19 cellular contexts compared by ENCODE assay signal in genomic region chr3:143807987-143808386, GRCh38. TPM values are rescaled to one million over a fixed set of nuclear protein-coding genes. Genes with fewer than 3 reads are reported as not detected.
A peak's percentile ranks its signal among the peaks of the same experiment; 100 is the strongest.
DNase-seq lines count a peak whose midpoint lies in the region; ATAC-seq, FAIRE-seq and TF ChIP-seq lines count a peak whose summit lies in the region.
"Had no signal": no experiment of that assay in that cellular context is flagged by ENCODE, and none has a peak within 500 bp of the region (broad histone marks: within the 10 kb centered on the region; RNA-seq: fewer than 3 reads in every experiment).

No MANE protein-coding gene starts in this region.

- H3K23ac ChIP-seq in trophoblast cell (ENCODE audit: low read length), result no peak overlapping the region

- H3K79me1 ChIP-seq in trophoblast cell (ENCODE audit: low read length), result no peaks in the 10 kb centered on the region

- TF ChIP-seq POLR2A in GM12878 (IDR thresholded peaks at IDR 0.05; ENCODE audit: low read depth, low read length), result no peak

- H3K4me2 ChIP-seq in GM12878 (ENCODE audit: control insufficient read depth, insufficient read depth) (no peak overlapping the region), trophoblast cell (ENCODE audit: low read length) (no peak overlapping the region)
- H3K4me2 ChIP-seq: A549 had no signal

- H2AFZ ChIP-seq in GM12878 (ENCODE audit: control insufficient read depth, low read depth, low read length) (no peak overlapping the region), trophoblast cell (ENCODE audit: insufficient read depth, low read length, poor library complexity) (no peak overlapping the region)

- H4K8ac ChIP-seq in trophoblast cell (ENCODE audit: low read depth, low read length), result no peak overlapping the region

- BruUV-seq in GM12878 (replicated peaks; lab: Mats Ljungman, UMichigan), result no TSS peak

- no peak overlapping the region for H3K14ac ChIP-seq in trophoblast cell (ENCODE audit: low read length)

- H2BK5ac ChIP-seq in trophoblast cell (ENCODE audit: low read depth, low read length, poor library complexity), result no peak overlapping the region

- H3K36me3 ChIP-seq in GM12878 (ENCODE audit: control insufficient read depth in 2 of 2, insufficient read depth in 2 of 2, low read length in 1 of 2), result no peaks in the 10 kb centered on the region
- H3K36me3 ChIP-seq in trophoblast cell (ENCODE audit: control insufficient read depth in 1 of 2, insufficient read depth in 2 of 2, low read length in 2 of 2), result no peaks in the 10 kb centered on the region

- intact Hi-C loops in activated CD4-positive, alpha-beta T cell treated with anti-CD3 and anti-CD28 coated beads for 36 hours (cut with DNase I, micrococcal nuclease), result no loop called here
- intact Hi-C loops in CD14-positive monocyte (cut with micrococcal nuclease) (no loop called here), GM12878 (cut with micrococcal nuclease; ENCODE audit: unreplicated experiment) (no loop called here)

- H3K4me3 ChIP-seq in GM12878 (no peak overlapping the region), trophoblast cell (ENCODE audit: low read depth, low read length) (no peak overlapping the region)
- H3K4me3 ChIP-seq: A549 had no signal

- WGBS in GM12878 (ENCODE audit: insufficient coverage, insufficient replicate concordance, low lambda C conversion rate, missing lambda C conversion rate), result 51% methylated on average over 4 of the region's 4 CpGs
- WGBS in trophoblast cell (ENCODE audit: extremely low coverage, insufficient coverage, insufficient read length), result no CpG with 5 or more reads among the region's 4 CpGs

- no peaks in the 10 kb centered on the region for H3K27me3 Mint-ChIP-seq in activated CD4-positive, alpha-beta T cell treated with anti-CD3 and anti-CD28 coated beads for 36 hours
- H3K27me3 Mint-ChIP-seq in CD14-positive monocyte (ENCODE audit: low read depth in 3 of 3), result peaks cover 0 to 1% (median 0%) of the 10 kb centered on the region in 3 donors
- H3K27me3 Mint-ChIP-seq: CD4-positive, alpha-beta memory T cell had no signal

- H4K20me1 ChIP-seq in GM12878 (ENCODE audit: control insufficient read depth, insufficient read depth), result no peaks in the 10 kb centered on the region

- in situ Hi-C loops in GM12878 (cut with MboI), result no loop called here

- POLR2A ChIA-PET in activated CD4-positive, alpha-beta T cell treated with anti-CD3 and anti-CD28 coated beads for 36 hours (lab: Charles Lee), result interaction anchor here (0.6 kb wide), 1 partner anchor 34 kb away, joined by 3 read pairs; no protein-coding TSS in a partner anchor
- POLR2A ChIA-PET in GM12878 (lab: Charles Lee), result no interaction called here

- SMC1A ChIA-PET in GM12878 (lab: Charles Lee; ENCODE audit: uncharacterized antibody, unreplicated experiment), result no interaction called here

- DNase-seq in activated CD4-positive, alpha-beta T cell treated with anti-CD3 and anti-CD28 coated beads for 36 hours, result no peak
- DNase-seq in activated CD4-positive, alpha-beta T cell treated with anti-CD3 and anti-CD28 coated beads, Interleukin-2, amount 50 U/mL, for 1 hour, result no peak
- DNase-seq in CD14-positive monocyte (ENCODE audit: low spot score) (no peak), GM12878 (ENCODE audit: low read depth, low spot score) (no peak), trophoblast cell (no peak)
- no peak for DNase-seq in central memory CD4-positive, alpha-beta T cell
- DNase-seq: AML-193; CD4-positive, alpha-beta memory T cell; DMS153; DMS79; GDM1; GOT3; H9 had no signal

- H3K79me2 ChIP-seq in GM12878 (ENCODE audit: control insufficient read depth, insufficient read depth, low read length) (no peaks in the 10 kb centered on the region), trophoblast cell (ENCODE audit: control insufficient read depth, insufficient read depth, low read length, poor library complexity) (no peaks in the 10 kb centered on the region)

- H3K4me1 Mint-ChIP-seq in activated CD4-positive, alpha-beta T cell treated with anti-CD3 and anti-CD28 coated beads for 36 hours, result peaks cover 4% of the 10 kb centered on the region
- peaks cover 60% of the 10 kb centered on the region for H3K4me1 Mint-ChIP-seq in CD14-positive monocyte

- TF ChIP-seq CTCF in CD14-positive monocyte (IDR thresholded peaks at IDR 0.05) (no peak), GM12878 (IDR thresholded peaks at IDR 0.05 in 2 of 3, conservative IDR thresholded peaks at IDR 0.05 in 1 of 3; ENCODE audit: control insufficient read depth in 2 of 3, extremely low read depth in 1 of 3, insufficient read depth in 1 of 3, low read depth in 3 of 3, low read length in 3 of 3) (no peak)

- no peak overlapping the region for H3K4me3 Mint-ChIP-seq in activated CD4-positive, alpha-beta T cell treated with anti-CD3 and anti-CD28 coated beads for 36 hours
- no peak overlapping the region for H3K4me3 Mint-ChIP-seq in CD14-positive monocyte
- H3K4me3 Mint-ChIP-seq: CD4-positive, alpha-beta memory T cell; H9 had no signal

- CTCF ChIA-PET in activated CD4-positive, alpha-beta T cell treated with anti-CD3 and anti-CD28 coated beads for 36 hours (lab: Charles Lee), result no interaction called here
- CTCF ChIA-PET in GM12878 (lab: Yijun Ruan, JAX), result no interaction called here

- no peak for TF ChIP-seq RAD21 in GM12878 (IDR thresholded peaks at IDR 0.05; ENCODE audit: insufficient read depth, low read depth, low read length)

- H3K9ac ChIP-seq in GM12878 (ENCODE audit: control insufficient read depth, insufficient read depth, low read length) (no peak overlapping the region), trophoblast cell (ENCODE audit: low read length) (no peak overlapping the region)

- peaks cover 6% of the 10 kb centered on the region for H3K36me3 Mint-ChIP-seq in activated CD4-positive, alpha-beta T cell treated with anti-CD3 and anti-CD28 coated beads for 36 hours (ENCODE audit: low read depth)
- H3K36me3 Mint-ChIP-seq in CD14-positive monocyte, result peaks cover 3 to 4% of the 10 kb centered on the region in 2 donors

- H3K27ac ChIP-seq in GM12878 (ENCODE audit: control insufficient read depth, insufficient read depth) (no peak overlapping the region), trophoblast cell (ENCODE audit: low read depth, low read length) (no peak overlapping the region)
- H3K27ac ChIP-seq: 22Rv1, A549, C4-2B, HL-60 had no signal

- H2BK12ac ChIP-seq in trophoblast cell (ENCODE audit: low read length), result no peak overlapping the region

- peak overlapping the region; percentile 70 for H4K12ac ChIP-seq in trophoblast cell (ENCODE audit: low read depth, low read length)

- no peak for TF ChIP-seq EP300 in GM12878 (IDR thresholded peaks at IDR 0.05; ENCODE audit: borderline replicate concordance in 1 of 2, control insufficient read depth in 1 of 2, low read depth in 2 of 2, low read length in 2 of 2)

- H3K27me3 ChIP-seq in GM12878 (replicated peaks in 1 of 2; ENCODE audit: control insufficient read depth in 2 of 2, insufficient read depth in 2 of 2, low read length in 1 of 2) (no peaks in the 10 kb centered on the region), trophoblast cell (ENCODE audit: insufficient read depth, low read length) (no peaks in the 10 kb centered on the region)

- RAD21 ChIA-PET in GM12878 (lab: Charles Lee; ENCODE audit: unreplicated experiment), result no interaction called here

- peaks cover 12% of the 10 kb centered on the region for H3K4me1 ChIP-seq in GM12878 (ENCODE audit: control insufficient read depth, insufficient read depth, low read length)
- H3K4me1 ChIP-seq in trophoblast cell (ENCODE audit: control insufficient read depth in 1 of 2, insufficient read depth in 2 of 2, low read length in 2 of 2), result no peaks in the 10 kb centered on the region
- H3K4me1 ChIP-seq: A549 had no signal

- H3K9me3 ChIP-seq in GM12878 (replicated peaks; ENCODE audit: control insufficient read depth, insufficient read depth, low read length) (no peaks in the 10 kb centered on the region), trophoblast cell (ENCODE audit: insufficient read depth, low read depth, low read length) (no peaks in the 10 kb centered on the region)
- H3K9me3 ChIP-seq: A549 had no signal

- no peak overlapping the region for H2AK5ac ChIP-seq in trophoblast cell (ENCODE audit: low read length)

- H3K18ac ChIP-seq in trophoblast cell (ENCODE audit: low read length), result no peak overlapping the region

- no peak overlapping the region for H2BK120ac ChIP-seq in trophoblast cell (ENCODE audit: insufficient read depth, low read length, poor library complexity)

- H3K27ac Mint-ChIP-seq in activated CD4-positive, alpha-beta T cell treated with anti-CD3 and anti-CD28 coated beads for 36 hours, result no peak overlapping the region
- H3K27ac Mint-ChIP-seq in CD14-positive monocyte, result peak overlapping the region in 6 of 7 donors; percentile 77 to 94 (median 90)
- H3K27ac Mint-ChIP-seq: CD4-positive, alpha-beta memory T cell; H9 had no signal

- ATAC-seq in activated CD4-positive, alpha-beta T cell treated with anti-CD3 and anti-CD28 coated beads for 36 hours, result peak; percentile 72
- ATAC-seq in GM12878 (no peak), GM19324 (IDR thresholded peaks at IDR 0.05; ENCODE audit: low FRiP score, unreplicated experiment) (no peak)
- ATAC-seq: A549 had no signal

- no peaks in the 10 kb centered on the region for H3K9me3 Mint-ChIP-seq in activated CD4-positive, alpha-beta T cell treated with anti-CD3 and anti-CD28 coated beads for 36 hours (ENCODE audit: low read depth)
- no peaks in the 10 kb centered on the region for H3K9me3 Mint-ChIP-seq in CD14-positive monocyte
- H3K9me3 Mint-ChIP-seq: CD4-positive, alpha-beta memory T cell; H9 had no signal

- H4K91ac ChIP-seq in trophoblast cell (ENCODE audit: low read depth, low read length), result no peak overlapping the region

- no peak for FAIRE-seq in GM12878 (lab: Jason Lieb, UNC)
- FAIRE-seq: A549 had no signal

- no peak overlapping the region for H3K4ac ChIP-seq in trophoblast cell (ENCODE audit: low read depth, low read length)

RNA-seq across cellular contexts. Expression of gene SLC9A9, which starts 40.3 kb away (rescaled TPM):
- 1 to 10 TPM; 1.4 to 1.6 TPM for total RNA-seq in activated CD4-positive, alpha-beta T cell treated with anti-CD3 and anti-CD28 coated beads for 36 hours
- polyA plus RNA-seq in CD14-positive monocyte (10 to 100 TPM; 27.0 to 32.8 TPM), GM12878 (2011; rRNA removed) (3.5 and 5.3 TPM in 2 replicates), GM12878 (2014; fragmentation: Illumina TruSeq; extraction: Trizol) (8.2 and 10.3 TPM in 2 replicates), GM12878 (2014; fragmentation: Nextera tagmentation; extraction: Ambion mirVana) (10 to 100 TPM; 10.7 to 14.2 TPM), GM12878 (2014; rRNA removed) (6.3 and 8.1 TPM in 2 replicates), GM12878 (2016; fragmentation: Nextera tagmentation; extraction: Ambion mirVana) (10 to 100 TPM; 12.5 to 13.2 TPM)
- total RNA-seq in GM12878 (2013; cell fraction: nucleolus; rRNA removed), result 54.3 and 56.4 TPM in 2 replicates
- total RNA-seq in GM12878 (2014; rRNA removed) (8.9 and 11.5 TPM in 2 replicates), GM12878 (2014; rRNA removed; fragmentation: Illumina TruSeq; extraction: Trizol) (9.7 and 13.6 TPM in 2 replicates), GM12878 (2021) (7.4 and 8.8 TPM in 2 replicates)
- polyA plus RNA-seq in GM12878 (2011; ENCODE audit: low read depth), result 11.7 TPM
- 1.6 and 3.1 TPM in 2 replicates for polyA plus RNA-seq in GM12878 (2011; cell fraction: cytosol; rRNA removed)
- polyA plus RNA-seq in GM12878 (2011; cell fraction: nucleus; rRNA removed), result 2.0 and 3.0 TPM in 2 replicates
- 6.7 and 8.2 TPM in 2 replicates for polyA plus RNA-seq in GM12878 (2012)
- polyA minus RNA-seq in GM12878 (2011; rRNA and poly(A)+ RNA removed), result 9.3 and 11.1 TPM in 2 replicates
- polyA minus RNA-seq in GM12878 (2011; cell fraction: cytosol; rRNA and poly(A)+ RNA removed), result 0.67 and 1.7 TPM in 2 replicates
- 11.0 and 12.1 TPM in 2 replicates for polyA minus RNA-seq in GM12878 (2011; cell fraction: nucleus; rRNA and poly(A)+ RNA removed)
- 0.38 and 0.44 TPM in 2 replicates for polyA plus RNA-seq in trophoblast cell (2013)
- total RNA-seq: Daoy had no signal
